Comparison of ENCODE assay signal across 15 cellular contexts in genomic region chr13:100842136-100842535, GRCh38.
DNase-seq lines count a peak whose midpoint lies in the region; ATAC-seq and TF ChIP-seq lines count a peak whose summit lies in the region.
"Had no signal": no experiment of that assay in that cellular context is flagged by ENCODE, and none has a peak within 500 bp of the region (broad histone marks: within the 10 kb centered on the region; RNA-seq: fewer than 3 reads in every experiment).

No MANE protein-coding gene starts in this region.

- no peak for TF ChIP-seq CTCF in dorsolateral prefrontal cortex (IDR thresholded peaks at IDR 0.05 in 54 of 56, conservative IDR thresholded peaks at IDR 0.05 in 2 of 56; ENCODE audit: low read depth in 1 of 56, partially characterized antibody in 56 of 56)

- no peaks in the 10 kb centered on the region for H3K27me3 ChIP-seq in dorsolateral prefrontal cortex
- H3K27me3 ChIP-seq: BE2C had no signal

- H3K27ac ChIP-seq in dorsolateral prefrontal cortex, result peak overlapping the region in 38 of 59 donors; percentile 2 to 80 (median 52)

- ATAC-seq in GM19397 (IDR thresholded peaks at IDR 0.05; ENCODE audit: unreplicated experiment), result no peak
- ATAC-seq: GM23338 had no signal

- no peak for DNase-seq in dorsolateral prefrontal cortex
- DNase-seq in globus pallidus (ENCODE audit: low spot score), result peak; percentile 53
- peak; percentile 7 for DNase-seq in putamen (ENCODE audit: low spot score)
- DNase-seq in NCI-H2196 (lab: John Stamatoyannopoulos, UW; ENCODE audit: unreplicated experiment), result no peak
- DNase-seq in retina, result no peak
- DNase-seq: ACHN; BE2C; CD4-positive, CD25-positive, alpha-beta regulatory T cell; CD8-positive, alpha-beta memory T cell; COR-L47; DMS 273 treated with DMSO at 0.1 percent for 48 hours; HCEC 1CT; IMR-90 had no signal

- H3K4me3 ChIP-seq in dorsolateral prefrontal cortex, result no peak overlapping the region
- H3K4me3 ChIP-seq: GM23338 had no signal

- intact Hi-C loops in dorsolateral prefrontal cortex (cut with DNase I), result no loop called here

Comparison
In these comparisons a context has a peak if more than half of its experiments do, and no peak if none do; other contexts are left out.
1. DNase-seq: peak in globus pallidus (single experiment) and putamen (single experiment); none in dorsolateral prefrontal cortex (0 of 10), NCI-H2196 (single experiment) and retina (single experiment).